12 cellular contexts compared by ENCODE assay signal in genomic region chr18:269480-270090, GRCh38. TPM values are rescaled to one million over a fixed set of nuclear protein-coding genes. Genes with fewer than 3 reads are reported as not detected.
DNase-seq lines count a peak whose midpoint lies in the region; ATAC-seq, FAIRE-seq and TF ChIP-seq lines count a peak whose summit lies in the region.
"Had no signal": no experiment of that assay in that cellular context is flagged by ENCODE, and none has a peak within 500 bp of the region (broad histone marks: within the 10 kb centered on the region; RNA-seq: fewer than 3 reads in every experiment).

No MANE protein-coding gene starts in this region.

- TF ChIP-seq EP300 in GM12878 (IDR thresholded peaks at IDR 0.05; ENCODE audit: borderline replicate concordance in 1 of 2, control insufficient read depth in 1 of 2, low read depth in 2 of 2, low read length in 2 of 2) = no peak
- no peak for TF ChIP-seq EP300 in neural cell (conservative IDR thresholded peaks at IDR 0.05; ENCODE audit: poor library complexity, severe bottlenecking)

- WGBS in GM12878 (ENCODE audit: insufficient coverage, insufficient replicate concordance, low lambda C conversion rate, missing lambda C conversion rate) = 100% methylated on average over 6 of the region's 6 CpGs

- H3K9me3 Mint-ChIP-seq in activated CD4-positive, alpha-beta T cell treated with anti-CD3 and anti-CD28 coated beads, Interleukin-2, amount 10 ng/mL, durations not matched to agents 24 days and 14 days = no peaks in the 10 kb centered on the region
- H3K9me3 Mint-ChIP-seq: dendritic cell treated with granulocyte-macrophage colony-stimulating factor and Interleukin-4, amounts not matched to agents 40 ng/mL and 50 ng/mL, for 4 days had no signal

- no peak for DNase-seq in activated CD4-positive, alpha-beta T cell treated with anti-CD3 and anti-CD28 coated beads, Interleukin-2, amount 10 ng/mL, durations not matched to agents 24 days and 14 days
- DNase-seq in activated CD4-positive, alpha-beta T cell treated with anti-CD3 and anti-CD28 coated beads, Interleukin-2, amount 50 U/mL, for 48 hours = no peak
- DNase-seq in Karpas-422 (peak; percentile 43), GM12878 (ENCODE audit: low read depth, low spot score) (no peak), NCI-H446 treated with DMSO at 0.1 percent for 48 hours (lab: John Stamatoyannopoulos, UW) (no peak), hepatic stellate cell (ENCODE audit: low spot score) (no peak)
- DNase-seq: activated effector memory CD4-positive, alpha-beta T cell treated with anti-CD3 and anti-CD28 coated beads, Interleukin-2, amount 50 U/mL, for 16 hours had no signal

- H3F3A ChIP-seq in neural cell (ENCODE audit: insufficient read depth, low read length, poor library complexity, severe bottlenecking) = no peaks in the 10 kb centered on the region

- H3K9ac ChIP-seq in Karpas-422 (ENCODE audit: low read length) = no peak overlapping the region
- H3K9ac ChIP-seq in GM12878 (ENCODE audit: control insufficient read depth, insufficient read depth, low read length) = no peak overlapping the region
- H3K9ac ChIP-seq in neural cell (ENCODE audit: low read length) = no peak overlapping the region

- H3K36me3 Mint-ChIP-seq in activated CD4-positive, alpha-beta T cell treated with anti-CD3 and anti-CD28 coated beads, Interleukin-2, amount 10 ng/mL, durations not matched to agents 24 days and 14 days (ENCODE audit: low read depth) = peaks cover 12% of the 10 kb centered on the region

- peak overlapping the region; percentile 67 for H3K27ac Mint-ChIP-seq in activated CD4-positive, alpha-beta T cell treated with anti-CD3 and anti-CD28 coated beads, Interleukin-2, amount 10 ng/mL, durations not matched to agents 24 days and 14 days

- H3K4me3 ChIP-seq in Karpas-422 (ENCODE audit: low read length) = 0 out of 2 replicates have a peak overlapping the region, but pooled peaks have one; percentile 2
- peak overlapping the region; percentile 95; the same call in 1 of the 2 replicates for H3K4me3 ChIP-seq in GM12878
- H3K4me3 ChIP-seq in neural cell (ENCODE audit: low read length) = peak overlapping the region; percentile 98

- POLR2A ChIA-PET in GM12878 (lab: Charles Lee) = no interaction called here

- H2AFZ ChIP-seq in Karpas-422 (ENCODE audit: low read length) (no peak overlapping the region), GM12878 (ENCODE audit: control insufficient read depth, low read depth, low read length) (no peak overlapping the region), neural cell (ENCODE audit: low read depth, low read length) (no peak overlapping the region)

- peaks cover 30% of the 10 kb centered on the region for H3K4me1 Mint-ChIP-seq in activated CD4-positive, alpha-beta T cell treated with anti-CD3 and anti-CD28 coated beads, Interleukin-2, amount 10 ng/mL, durations not matched to agents 24 days and 14 days

- H3K79me2 ChIP-seq in Karpas-422 (ENCODE audit: low read length) (peaks cover 42% of the 10 kb centered on the region), GM12878 (ENCODE audit: control insufficient read depth, insufficient read depth, low read length) (peaks cover 29% of the 10 kb centered on the region), neural cell (replicated peaks; ENCODE audit: insufficient read depth, low read length) (peaks cover 22% of the 10 kb centered on the region)

- TF ChIP-seq POLR2A in GM12878 (IDR thresholded peaks at IDR 0.05; ENCODE audit: low read depth, low read length) = no peak

- no peak for ATAC-seq in GM12878
- ATAC-seq in GM21423 (IDR thresholded peaks at IDR 0.05; ENCODE audit: unreplicated experiment) = no peak

- intact Hi-C loops in activated CD4-positive, alpha-beta T cell treated with anti-CD3 and anti-CD28 coated beads, Interleukin-2, amount 10 ng/mL, durations not matched to agents 24 days and 14 days (cut with micrococcal nuclease) = loop anchor here (2.0 to 5.0 kb wide), 4 partner anchors 57 to 543 kb away; partner anchors contain the start of gene YES1
- intact Hi-C loops in GM12878 (cut with micrococcal nuclease; ENCODE audit: unreplicated experiment) = loop anchor here (5.0 to 10.0 kb wide), 2 partner anchors 348 to 565 kb away; no protein-coding TSS in a partner anchor

- in situ Hi-C loops in GM12878 (cut with MboI) = no loop called here

- H3K27ac ChIP-seq in Karpas-422 (ENCODE audit: low read length) (no peak overlapping the region), GM12878 (ENCODE audit: control insufficient read depth, insufficient read depth) (no peak overlapping the region), neural cell (ENCODE audit: low read length) (no peak overlapping the region)

- CTCF ChIA-PET in GM12878 (lab: Yijun Ruan, JAX) = interaction anchor here (1.8 kb wide), 1 partner anchor 109 kb away, joined by 6 read pairs; no protein-coding TSS in a partner anchor

- H3K27me3 ChIP-seq in Karpas-422 (ENCODE audit: low read length) (no peaks in the 10 kb centered on the region), GM12878 (replicated peaks in 1 of 2; ENCODE audit: control insufficient read depth in 2 of 2, insufficient read depth in 2 of 2, low read length in 1 of 2) (no peaks in the 10 kb centered on the region), neural cell (ENCODE audit: insufficient read depth, low read depth, low read length) (no peaks in the 10 kb centered on the region)

- H3K9me2 ChIP-seq in Karpas-422 (replicated peaks; ENCODE audit: insufficient read depth, low read length) = no peaks in the 10 kb centered on the region
- H3K9me2 ChIP-seq in neural cell (ENCODE audit: insufficient read depth, low read length) = no peaks in the 10 kb centered on the region

- no peak for FAIRE-seq in GM12878 (lab: Jason Lieb, UNC)
- FAIRE-seq: H54, TTC549 had no signal

- no peaks in the 10 kb centered on the region for H4K20me1 ChIP-seq in Karpas-422 (ENCODE audit: insufficient read depth, low read depth, low read length)
- H4K20me1 ChIP-seq in GM12878 (ENCODE audit: control insufficient read depth, insufficient read depth) = no peaks in the 10 kb centered on the region
- no peaks in the 10 kb centered on the region for H4K20me1 ChIP-seq in neural cell (ENCODE audit: insufficient read depth)

- peak overlapping the region; percentile 100 for H3K4me3 Mint-ChIP-seq in activated CD4-positive, alpha-beta T cell treated with anti-CD3 and anti-CD28 coated beads, Interleukin-2, amount 10 ng/mL, durations not matched to agents 24 days and 14 days

- H3K9me3 ChIP-seq in Karpas-422 (ENCODE audit: low read length) = no peaks in the 10 kb centered on the region
- H3K9me3 ChIP-seq in GM12878 (replicated peaks; ENCODE audit: control insufficient read depth, insufficient read depth, low read length) = no peaks in the 10 kb centered on the region
- no peaks in the 10 kb centered on the region for H3K9me3 ChIP-seq in neural cell (ENCODE audit: low read length)

- H3K4me2 ChIP-seq in Karpas-422 (ENCODE audit: low read depth, low read length, poor library complexity, severe bottlenecking) (peak overlapping the region; percentile 90), GM12878 (ENCODE audit: control insufficient read depth, insufficient read depth) (peak overlapping the region; percentile 43), neural cell (ENCODE audit: low read length) (no peak overlapping the region)

- SMC1A ChIA-PET in GM12878 (lab: Charles Lee; ENCODE audit: uncharacterized antibody, unreplicated experiment) = no interaction called here

- RAD21 ChIA-PET in GM12878 (lab: Charles Lee; ENCODE audit: unreplicated experiment) = no interaction called here

- H3K36me3 ChIP-seq in Karpas-422 (ENCODE audit: insufficient read depth, low read length) (peaks cover 7% of the 10 kb centered on the region; the same call in 1 of the 2 replicates), GM12878 (ENCODE audit: control insufficient read depth in 2 of 2, insufficient read depth in 2 of 2, low read length in 1 of 2) (no peaks in the 10 kb centered on the region), neural cell (ENCODE audit: insufficient read depth, low read length) (no peaks in the 10 kb centered on the region)

- H3K4me1 ChIP-seq in Karpas-422 (ENCODE audit: low read length) (peaks cover 29% of the 10 kb centered on the region), GM12878 (ENCODE audit: control insufficient read depth, insufficient read depth, low read length) (no peaks in the 10 kb centered on the region; the same call in 1 of the 2 replicates)

- TF ChIP-seq RAD21 in GM12878 (IDR thresholded peaks at IDR 0.05; ENCODE audit: insufficient read depth, low read depth, low read length) (no peak), neural cell (conservative IDR thresholded peaks at IDR 0.05) (no peak)

- TF ChIP-seq CTCF in GM12878 (IDR thresholded peaks at IDR 0.05 in 2 of 3, conservative IDR thresholded peaks at IDR 0.05 in 1 of 3; ENCODE audit: control insufficient read depth in 2 of 3, extremely low read depth in 1 of 3, insufficient read depth in 1 of 3, low read depth in 3 of 3, low read length in 3 of 3) (no peak), neural cell (IDR thresholded peaks at IDR 0.05; ENCODE audit: poor library complexity, severe bottlenecking) (no peak)

- H3K27me3 Mint-ChIP-seq in activated CD4-positive, alpha-beta T cell treated with anti-CD3 and anti-CD28 coated beads, Interleukin-2, amount 10 ng/mL, durations not matched to agents 24 days and 14 days = no peaks in the 10 kb centered on the region
- H3K27me3 Mint-ChIP-seq: dendritic cell treated with granulocyte-macrophage colony-stimulating factor and Interleukin-4, amounts not matched to agents 40 ng/mL and 50 ng/mL, for 4 days had no signal

- no TSS peak for BruUV-seq in GM12878 (replicated peaks; lab: Mats Ljungman, UMichigan)

RNA-seq across cellular contexts. Expression of gene THOC1, which starts 1.7 kb away (rescaled TPM):
- total RNA-seq in activated CD4-positive, alpha-beta T cell treated with anti-CD3 and anti-CD28 coated beads, Interleukin-2, amount 10 ng/mL, durations not matched to agents 24 days and 14 days = 71.2 and 78.9 TPM in 2 replicates
- 58.2 and 84.2 TPM in 2 replicates for total RNA-seq in Karpas-422 (2014; rRNA removed; shearing (Covaris generic); ENCODE audit: low replicate concordance)
- total RNA-seq in GM12878 (2013; cell fraction: nucleolus; rRNA removed) = 595 and 614 TPM in 2 replicates
- total RNA-seq in GM12878 (2014; rRNA removed) = 45.7 and 53.8 TPM in 2 replicates
- total RNA-seq in GM12878 (2014; rRNA removed; fragmentation: Illumina TruSeq; extraction: Trizol) = 62.4 and 66.3 TPM in 2 replicates
- 28.4 and 32.8 TPM in 2 replicates for total RNA-seq in GM12878 (2021)
- polyA plus RNA-seq in GM12878 (2011; ENCODE audit: low read depth) = 19.7 TPM
- 99.8 and 158 TPM in 2 replicates for polyA plus RNA-seq in GM12878 (2011; rRNA removed)
- 14.2 and 16.1 TPM in 2 replicates for polyA plus RNA-seq in GM12878 (2011; cell fraction: cytosol; rRNA removed)
- polyA plus RNA-seq in GM12878 (2011; cell fraction: nucleus; rRNA removed) = 162 and 172 TPM in 2 replicates
- 32.8 and 33.9 TPM in 2 replicates for polyA plus RNA-seq in GM12878 (2012)
- polyA plus RNA-seq in GM12878 (2014; fragmentation: Illumina TruSeq; extraction: Trizol) = 57.0 and 63.7 TPM in 2 replicates
- polyA plus RNA-seq in GM12878 (2014; fragmentation: Nextera tagmentation; extraction: Ambion mirVana) = 10 to 100 TPM; 35.5 to 38.5 TPM
- polyA plus RNA-seq in GM12878 (2014; rRNA removed) = 36.1 and 47.8 TPM in 2 replicates
- 10 to 100 TPM; 50.2 to 54.2 TPM for polyA plus RNA-seq in GM12878 (2016; fragmentation: Nextera tagmentation; extraction: Ambion mirVana)
- 54.7 and 70.8 TPM in 2 replicates for polyA minus RNA-seq in GM12878 (2011; rRNA and poly(A)+ RNA removed)
- 11.8 and 12.4 TPM in 2 replicates for polyA minus RNA-seq in GM12878 (2011; cell fraction: cytosol; rRNA and poly(A)+ RNA removed)
- 90.9 and 134 TPM in 2 replicates for polyA minus RNA-seq in GM12878 (2011; cell fraction: nucleus; rRNA and poly(A)+ RNA removed)
- polyA plus RNA-seq in neural cell = 145 and 168 TPM in 2 replicates
- 163 and 170 TPM in 2 replicates for polyA minus RNA-seq in neural cell

Comparison
In these comparisons a context has a peak if more than half of its experiments do, and no peak if none do; other contexts are left out.
1. H3K4me3 ChIP-seq: peak in every context shown above with its lines; median percentile 98 in neural cell; 95 in GM12878; 2 in Karpas-422.